ENCODE assay signal across 1 cellular context in genomic region chr20:58515240-58516212, GRCh38.
A peak's percentile ranks its signal among the peaks of the same experiment; 100 is the strongest.
TF ChIP-seq lines count a peak whose summit lies in the region.

TSS of gene APCDD1L (minus strand) at chr20:58515399. CDS start at chr20:58514707, 692 bp downstream.

TF ChIP-seq in HepG2, 621 proteins besides CTCF, POLR2A, EP300 and RAD21 (continued from another document):
- TF ChIP-seq, protein P1, sequence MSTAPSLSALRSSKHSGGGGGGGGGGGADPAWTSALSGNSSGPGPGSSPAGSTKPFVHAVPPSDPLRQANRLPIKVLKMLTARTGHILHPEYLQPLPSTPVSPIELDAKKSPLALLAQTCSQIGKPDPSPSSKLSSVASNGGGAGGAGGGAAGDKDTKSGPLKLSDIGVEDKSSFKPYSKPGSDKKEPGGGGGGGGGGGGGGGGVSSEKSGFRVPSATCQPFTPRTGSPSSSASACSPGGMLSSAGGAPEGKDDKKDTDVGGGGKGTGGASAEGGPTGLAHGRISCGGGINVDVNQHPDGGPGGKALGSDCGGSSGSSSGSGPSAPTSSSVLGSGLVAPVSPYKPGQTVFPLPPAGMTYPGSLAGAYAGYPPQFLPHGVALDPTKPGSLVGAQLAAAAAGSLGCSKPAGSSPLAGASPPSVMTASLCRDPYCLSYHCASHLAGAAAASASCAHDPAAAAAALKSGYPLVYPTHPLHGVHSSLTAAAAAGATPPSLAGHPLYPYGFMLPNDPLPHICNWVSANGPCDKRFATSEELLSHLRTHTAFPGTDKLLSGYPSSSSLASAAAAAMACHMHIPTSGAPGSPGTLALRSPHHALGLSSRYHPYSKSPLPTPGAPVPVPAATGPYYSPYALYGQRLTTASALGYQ (CRISPR knock-in tag; IDR thresholded peaks at IDR 0.05): no peak
- TF ChIP-seq EZH2 (conservative IDR thresholded peaks at IDR 0.05; ENCODE audit: low read depth, low read length): 0 out of 2 replicates have a peak, but pooled peaks have one; percentile 46
- TF ChIP-seq MXD4 (CRISPR knock-in tag; IDR thresholded peaks at IDR 0.05): no peak
- no peak for TF ChIP-seq GATAD2A (CRISPR knock-in tag; IDR thresholded peaks at IDR 0.05)
- no peak for TF ChIP-seq ZNF768 (CRISPR knock-in tag; IDR thresholded peaks at IDR 0.05)
- no peak for TF ChIP-seq STAT6 (CRISPR knock-in tag; IDR thresholded peaks at IDR 0.05; ENCODE audit: borderline replicate concordance)
- TF ChIP-seq NBN (conservative IDR thresholded peaks at IDR 0.05): 0 out of 2 replicates have a peak, but pooled peaks have one; percentile 62
- no peak for TF ChIP-seq ZBTB2 (CRISPR knock-in tag; IDR thresholded peaks at IDR 0.05; ENCODE audit: low read depth)
- no peak for TF ChIP-seq ZNF552 (CRISPR knock-in tag; IDR thresholded peaks at IDR 0.05; ENCODE audit: borderline replicate concordance)
- TF ChIP-seq TRIM22 (IDR thresholded peaks at IDR 0.05): peak; percentile 82; the same call in 1 of the 2 replicates
- no peak for TF ChIP-seq LCORL (IDR thresholded peaks at IDR 0.05)
- TF ChIP-seq LCORL (CRISPR knock-in tag; IDR thresholded peaks at IDR 0.05): no peak
- TF ChIP-seq NONO (IDR thresholded peaks at IDR 0.05): 0 out of 2 replicates have a peak, but pooled peaks have one; percentile 58
- TF ChIP-seq NONO (CRISPR knock-in tag; conservative IDR thresholded peaks at IDR 0.05): no peak
- no peak for TF ChIP-seq ZNF687 (CRISPR knock-in tag; IDR thresholded peaks at IDR 0.05)
- TF ChIP-seq ZMYM2 (CRISPR knock-in tag; IDR thresholded peaks at IDR 0.05): no peak
- TF ChIP-seq FOXK2 (IDR thresholded peaks at IDR 0.05): 0 out of 2 replicates have a peak, but pooled peaks have one; percentile 10
- peak; percentile 24; the same call in 1 of the 2 replicates for TF ChIP-seq ATF7 (IDR thresholded peaks at IDR 0.05)
- no peak for TF ChIP-seq ATF7 (CRISPR knock-in tag; IDR thresholded peaks at IDR 0.05)
- TF ChIP-seq PLRG1 (conservative IDR thresholded peaks at IDR 0.05): 0 out of 2 replicates have a peak, but pooled peaks have one; percentile 76
- no peak for TF ChIP-seq UBTF (CRISPR knock-in tag; IDR thresholded peaks at IDR 0.05)
- no peak for TF ChIP-seq GATA4 (IDR thresholded peaks at IDR 0.05; ENCODE audit: borderline replicate concordance, low read depth)
- TF ChIP-seq ZNF660 (CRISPR knock-in tag; IDR thresholded peaks at IDR 0.05; ENCODE audit: borderline replicate concordance, low read depth): no peak
- no peak for TF ChIP-seq ZNF629 (CRISPR knock-in tag; conservative IDR thresholded peaks at IDR 0.05)
